25 cellular contexts compared by ENCODE assay signal in genomic region chr9:85973238-85973637, GRCh38.
"Had no signal": no experiment of that assay in that cellular context is flagged by ENCODE, and none has a peak within 500 bp of the region (broad histone marks: within the 10 kb centered on the region; RNA-seq: fewer than 3 reads in every experiment).

No MANE protein-coding gene starts in this region.

- H3K4me1 Mint-ChIP-seq: T-cell had no signal

- H3K9me3 ChIP-seq: ascending aorta, body of pancreas had no signal

- H3K4me2 ChIP-seq: KMS-11 had no signal

- H3K27me3 ChIP-seq: ascending aorta, body of pancreas had no signal

- H3K9me3 Mint-ChIP-seq: activated naive CD4-positive, alpha-beta T cell treated with anti-CD3 and anti-CD28 coated beads, Interleukin-2, amount 50 U/mL, for 72 hours; activated naive CD8-positive, alpha-beta T cell treated with anti-CD3 and anti-CD28 coated beads, Interleukin-2, amount 50 U/mL, for 24 hours; central memory CD8-positive, alpha-beta T cell; T-cell had no signal

- ATAC-seq: activated naive CD4-positive, alpha-beta T cell treated with anti-CD3 and anti-CD28 coated beads, Interleukin-2, amount 50 U/mL, for 72 hours; activated naive CD8-positive, alpha-beta T cell treated with anti-CD3 and anti-CD28 coated beads, Interleukin-2, amount 50 U/mL, for 24 hours; body of pancreas; Panc1; Right ventricle myocardium inferior; T-cell had no signal

- H3K4me1 ChIP-seq: ascending aorta, body of pancreas had no signal

- H3K27ac Mint-ChIP-seq: activated naive CD4-positive, alpha-beta T cell treated with anti-CD3 and anti-CD28 coated beads, Interleukin-2, amount 50 U/mL, for 72 hours; activated naive CD8-positive, alpha-beta T cell treated with anti-CD3 and anti-CD28 coated beads, Interleukin-2, amount 50 U/mL, for 24 hours; T-cell had no signal

- H3K9ac ChIP-seq: KMS-11 had no signal

- H3K4me3 ChIP-seq: ascending aorta, body of pancreas, SK-N-MC had no signal

- DNase-seq: activated CD4-positive, alpha-beta T cell treated with anti-CD3 and anti-CD28 coated beads, Interleukin-2, amount 50 U/mL, for 48 hours; activated CD4-positive, CD25-positive, alpha-beta regulatory T cell; activated naive CD4-positive, alpha-beta T cell treated with Interleukin-2 at 50 U/mL for 16 hours; activated naive CD8-positive, alpha-beta T cell treated with anti-CD3 and anti-CD28 coated beads, Interleukin-2, amount 50 U/mL, for 24 hours; amniotic stem cell; body of pancreas; MM.1S; NCI-H1105 treated with DMSO at 0.1 percent for 48 hours; NCI-H1436 treated with DMSO at 0.1 percent for 48 hours; NCI-H187; NCI-H2081; NCI-H510A treated with DMSO at 0.1 percent for 48 hours; NCI-H69; NK-92 treated with Interleukin-12 subunit alpha and Interleukin-12 subunit beta, amount 100 ng/mL, for 24 hours; OCI-M1; RPMI8226; T-cell had no signal

- H3K27me3 Mint-ChIP-seq: activated naive CD8-positive, alpha-beta T cell treated with anti-CD3 and anti-CD28 coated beads, Interleukin-2, amount 50 U/mL, for 24 hours; central memory CD8-positive, alpha-beta T cell; T-cell had no signal

- H3K27ac ChIP-seq: ascending aorta, body of pancreas, KMS-11, SK-N-MC, VCaP had no signal

- H3K4me3 Mint-ChIP-seq: activated naive CD8-positive, alpha-beta T cell treated with anti-CD3 and anti-CD28 coated beads, Interleukin-2, amount 50 U/mL, for 24 hours; central memory CD8-positive, alpha-beta T cell; T-cell had no signal
